In genomic region chr1:53122194-53122846, GRCh38 we compare ENCODE assay signal across 1 cellular context.
TF ChIP-seq lines count a peak whose summit lies in the region.

No MANE protein-coding gene starts in this region.

TF ChIP-seq in H1, 55 proteins besides CTCF, POLR2A, EP300 and RAD21 (continued from another document):
- no peak for TF ChIP-seq GTF2F1 (IDR thresholded peaks at IDR 0.05; ENCODE audit: borderline replicate concordance, low read depth, low read length)
- TF ChIP-seq CHD1 (IDR thresholded peaks at IDR 0.05; ENCODE audit: low read depth, low read length): no peak
- no peak for TF ChIP-seq RFX5 (IDR thresholded peaks at IDR 0.05; ENCODE audit: borderline replicate concordance, low read depth, low read length)
- no peak for TF ChIP-seq SIX5 (IDR thresholded peaks at IDR 0.05; ENCODE audit: low read depth, low read length)
